19 cellular contexts compared by ENCODE assay signal in genomic region chr7:130346941-130347340, GRCh38. TPM values are rescaled to one million over a fixed set of nuclear protein-coding genes. Genes with fewer than 3 reads are reported as not detected.
DNase-seq lines count a peak whose midpoint lies in the region; ATAC-seq, FAIRE-seq and TF ChIP-seq lines count a peak whose summit lies in the region.
"Had no signal": no experiment of that assay in that cellular context is flagged by ENCODE, and none has a peak within 500 bp of the region (broad histone marks: within the 10 kb centered on the region; RNA-seq: fewer than 3 reads in every experiment).

No MANE protein-coding gene starts in this region.

- no peak overlapping the region for H3K4ac ChIP-seq in trophoblast cell (ENCODE audit: low read depth, low read length)

- H4K20me1 ChIP-seq in K562 (replicated peaks; ENCODE audit: control insufficient read depth, insufficient read depth, low read length) (no peaks in the 10 kb centered on the region), neural cell (ENCODE audit: insufficient read depth) (no peaks in the 10 kb centered on the region)

- intact Hi-C loops in K562 (cut with micrococcal nuclease): no loop called here

- 4% methylated on average over 12 of the region's 12 CpGs for WGBS in K562 (ENCODE audit: insufficient coverage, low coverage, missing lambda C conversion rate)
- no CpG with 5 or more reads among the region's 12 CpGs for WGBS in trophoblast cell (ENCODE audit: extremely low coverage, insufficient coverage, insufficient read length)

- TF ChIP-seq EP300 in K562 (IDR thresholded peaks at IDR 0.05; ENCODE audit: low read length): no peak
- TF ChIP-seq EP300 in neural cell (conservative IDR thresholded peaks at IDR 0.05; ENCODE audit: poor library complexity, severe bottlenecking): no peak

- no peak overlapping the region for H3K9ac ChIP-seq in K562 (ENCODE audit: insufficient read depth in 1 of 2, low read depth in 2 of 2, low read length in 2 of 2)
- no peak overlapping the region for H3K9ac ChIP-seq in neural cell (ENCODE audit: low read length)
- no peak overlapping the region for H3K9ac ChIP-seq in trophoblast cell (ENCODE audit: low read length)

- no peak overlapping the region for H3K27ac ChIP-seq in K562 (ENCODE audit: extremely low read depth, low read depth, low read length)
- peak overlapping the region; percentile 81 for H3K27ac ChIP-seq in neural cell (ENCODE audit: low read length)
- H3K27ac ChIP-seq in trophoblast cell (ENCODE audit: low read depth, low read length): no peak overlapping the region

- no peak overlapping the region for H2AFZ ChIP-seq in K562 (ENCODE audit: low read depth, low read length)
- H2AFZ ChIP-seq in neural cell (ENCODE audit: low read depth, low read length): no peak overlapping the region
- no peak overlapping the region for H2AFZ ChIP-seq in trophoblast cell (ENCODE audit: insufficient read depth, low read length, poor library complexity)

- in situ Hi-C loops in K562 (cut with MboI): no loop called here

- peak overlapping the region; percentile 84 for H2BK12ac ChIP-seq in trophoblast cell (ENCODE audit: low read length)

- H3K9me2 ChIP-seq in neural cell (ENCODE audit: insufficient read depth, low read length): no peaks in the 10 kb centered on the region

- H3K14ac ChIP-seq in trophoblast cell (ENCODE audit: low read length): no peak overlapping the region

- H4K12ac ChIP-seq in trophoblast cell (ENCODE audit: low read depth, low read length): no peak overlapping the region

- no peak overlapping the region for H3K18ac ChIP-seq in trophoblast cell (ENCODE audit: low read length)

- peak overlapping the region; percentile 56 for H4K91ac ChIP-seq in trophoblast cell (ENCODE audit: low read depth, low read length)

- ATAC-seq in K562 (no peak), left lobe of liver (no peak), HG02840 (IDR thresholded peaks at IDR 0.05; ENCODE audit: low FRiP score, unreplicated experiment) (no peak)

- H2BK5ac ChIP-seq in trophoblast cell (ENCODE audit: low read depth, low read length, poor library complexity): no peak overlapping the region

- no peak for DNase-seq in K562 (ENCODE audit: extremely low read depth in 1 of 4, low spot score in 3 of 4)
- DNase-seq in left lobe of liver (ENCODE audit: low spot score): peak; percentile 39
- no peak for DNase-seq in trophoblast cell
- DNase-seq in dedifferentiated amniotic fluid mesenchymal stem cell (ENCODE audit: extremely low spot score): no peak
- DNase-seq in stimulated activated CD4-positive, alpha-beta T cell treated with anti-CD3 and anti-CD28 coated beads, Interleukin-4, amount 100 ng/mL, for 1 hour: no peak
- DNase-seq in NCI-H128 (lab: John Stamatoyannopoulos, UW; ENCODE audit: unreplicated experiment): no peak
- DNase-seq: C1 segment of cervical spinal cord; CD4-positive, alpha-beta memory T cell; COR-L47; DMS153; DND-41; GOT3; H7; HCEC 1CT had no signal

- no peak for FAIRE-seq in K562 (lab: Jason Lieb, UNC)
- FAIRE-seq: G401.6, GM12878 had no signal

- H3K79me2 ChIP-seq in K562 (ENCODE audit: control insufficient read depth, insufficient read depth, low read length): no peaks in the 10 kb centered on the region
- no peaks in the 10 kb centered on the region for H3K79me2 ChIP-seq in neural cell (replicated peaks; ENCODE audit: insufficient read depth, low read length)
- H3K79me2 ChIP-seq in trophoblast cell (ENCODE audit: control insufficient read depth, insufficient read depth, low read length, poor library complexity): peaks cover 3% of the 10 kb centered on the region

- 0 out of 5 replicates have a peak, but pooled peaks cover 0 to 3% of the 10 kb centered on the region in 2 experiments for H3K4me1 ChIP-seq in K562 (replicated peaks in 1 of 2; ENCODE audit: control insufficient read depth in 2 of 2, insufficient read depth in 2 of 2, low read length in 2 of 2)
- H3K4me1 ChIP-seq in trophoblast cell (ENCODE audit: control insufficient read depth in 1 of 2, insufficient read depth in 2 of 2, low read length in 2 of 2): peaks cover 22% of the 10 kb centered on the region in 2 experiments

- TF ChIP-seq CTCF in K562 (IDR thresholded peaks at IDR 0.05 in 2 of 3, conservative IDR thresholded peaks at IDR 0.05 in 1 of 3; ENCODE audit: insufficient read depth in 2 of 3, low read depth in 1 of 3, low read length in 3 of 3) (no peak), neural cell (IDR thresholded peaks at IDR 0.05; ENCODE audit: poor library complexity, severe bottlenecking) (no peak)

- H3K36me3 ChIP-seq in K562 (ENCODE audit: control insufficient read depth, insufficient read depth, low read length) (no peaks in the 10 kb centered on the region), neural cell (ENCODE audit: insufficient read depth, low read length) (no peaks in the 10 kb centered on the region), trophoblast cell (ENCODE audit: control insufficient read depth in 1 of 2, insufficient read depth in 2 of 2, low read length in 2 of 2) (no peaks in the 10 kb centered on the region)

- H3K79me1 ChIP-seq in trophoblast cell (ENCODE audit: low read length): peaks cover 20% of the 10 kb centered on the region

- TF ChIP-seq POLR2A in K562 (conservative IDR thresholded peaks at IDR 0.05): no peak

- H3K23ac ChIP-seq in trophoblast cell (ENCODE audit: low read length): no peak overlapping the region

- no peak for TF ChIP-seq RAD21 in K562 (CRISPR knock-in tag; conservative IDR thresholded peaks at IDR 0.05 in 1 of 2, IDR thresholded peaks at IDR 0.05 in 1 of 2)
- no peak for TF ChIP-seq RAD21 in neural cell (conservative IDR thresholded peaks at IDR 0.05)

- no peaks in the 10 kb centered on the region for H3K9me1 ChIP-seq in K562 (ENCODE audit: control insufficient read depth, insufficient read depth, low read length)

- H2BK120ac ChIP-seq in trophoblast cell (ENCODE audit: insufficient read depth, low read length, poor library complexity): peak overlapping the region; percentile 0

- CTCF ChIA-PET in K562 (lab: Yijun Ruan, JAX; ENCODE audit: low intra/inter-chr PET ratio): no interaction called here

- H3K4me3 ChIP-seq in K562 (no peak overlapping the region), neural cell (ENCODE audit: low read length) (no peak overlapping the region), trophoblast cell (ENCODE audit: low read depth, low read length) (no peak overlapping the region)
- H3K4me3 ChIP-seq: GM12878 had no signal

- BruUV-seq in K562 (replicated peaks; lab: Mats Ljungman, UMichigan): no TSS peak

- peaks cover 3% of the 10 kb centered on the region for H3F3A ChIP-seq in neural cell (ENCODE audit: insufficient read depth, low read length, poor library complexity, severe bottlenecking)

- POLR2A ChIA-PET in K562 (lab: Yijun Ruan, JAX): interaction anchor here (1.3 kb wide), 1 partner anchor 12 kb away, joined by 3 read pairs; no protein-coding TSS in a partner anchor

- no peaks in the 10 kb centered on the region for H3K9me3 ChIP-seq in K562 (replicated peaks; ENCODE audit: control insufficient read depth, insufficient read depth, low read depth, low read length)
- no peaks in the 10 kb centered on the region for H3K9me3 ChIP-seq in neural cell (ENCODE audit: low read length)
- peaks cover 2% of the 10 kb centered on the region for H3K9me3 ChIP-seq in trophoblast cell (ENCODE audit: insufficient read depth, low read depth, low read length)

- H3K27me3 ChIP-seq in K562 (ENCODE audit: control insufficient read depth in 2 of 2, insufficient read depth in 2 of 2, low read length in 2 of 2): peaks cover 43 to 58% of the 10 kb centered on the region in 2 experiments
- H3K27me3 ChIP-seq in neural cell (ENCODE audit: insufficient read depth, low read depth, low read length): no peaks in the 10 kb centered on the region
- no peaks in the 10 kb centered on the region for H3K27me3 ChIP-seq in trophoblast cell (ENCODE audit: insufficient read depth, low read length)

- H3K4me2 ChIP-seq in K562 (ENCODE audit: insufficient read depth, low read length) (no peak overlapping the region), neural cell (ENCODE audit: low read length) (no peak overlapping the region), trophoblast cell (ENCODE audit: low read length) (no peak overlapping the region)

- no peak overlapping the region for H4K8ac ChIP-seq in trophoblast cell (ENCODE audit: low read depth, low read length)

- H2AK5ac ChIP-seq in trophoblast cell (ENCODE audit: low read length): peak overlapping the region; percentile 49

RNA-seq across cellular contexts. Expression of gene CPA5, which starts 2.3 kb away (rescaled TPM):
- total RNA-seq in K562 (2011; cell fraction: chromatin; rRNA removed; ENCODE audit: low replicate concordance): 1.00 TPM in 1 of 2 replicates, not detected in the other
- total RNA-seq in K562 (2011; cell fraction: nucleolus; rRNA removed): 0.33 and 3.7 TPM in 2 replicates
- 0.31 and 0.66 TPM in 2 replicates for total RNA-seq in K562 (2011; cell fraction: nucleoplasm; rRNA removed)
- total RNA-seq in K562 (2014; rRNA removed): 0.16 and 0.23 TPM in 2 replicates
- total RNA-seq in K562 (2014; rRNA removed; fragmentation: Illumina TruSeq; extraction: Trizol): 0.29 and 0.91 TPM in 2 replicates
- total RNA-seq in K562 (2015; rRNA removed; fragmentation: Illumina TruSeq; extraction: Trizol): 0.26 and 0.94 TPM in 2 replicates
- 0.18 and 0.22 TPM in 2 replicates for total RNA-seq in K562 (2021)
- 0.14 and 0.50 TPM in 2 replicates for polyA plus RNA-seq in K562 (2011; rRNA removed)
- 0.07 and 0.19 TPM in 2 replicates for polyA plus RNA-seq in K562 (2011; cell fraction: cytosol; rRNA removed)
- 0.29 and 2.2 TPM in 2 replicates for polyA plus RNA-seq in K562 (2011; cell fraction: nucleus; rRNA removed)
- polyA plus RNA-seq in K562 (2012): 0.91 and 6.4 TPM in 2 replicates
- 0.24 and 1.00 TPM in 2 replicates for polyA plus RNA-seq in K562 (2014; fragmentation: Illumina TruSeq; extraction: Trizol)
- 1 to 10 TPM; 1.0 to 2.4 TPM for polyA plus RNA-seq in K562 (2014; fragmentation: Nextera tagmentation; extraction: Ambion mirVana)
- 0.11 and 0.13 TPM in 2 replicates for polyA plus RNA-seq in K562 (2014; rRNA removed)
- polyA minus RNA-seq in K562 (2011; rRNA and poly(A)+ RNA removed): not detected in 2 replicates
- polyA minus RNA-seq in K562 (2011; cell fraction: cytosol; rRNA and poly(A)+ RNA removed): not detected in 2 replicates
- polyA minus RNA-seq in K562 (2011; cell fraction: nucleus; rRNA and poly(A)+ RNA removed): not detected in 2 replicates
- not detected for total RNA-seq in left lobe of liver
- not detected in 2 replicates for polyA plus RNA-seq in neural cell
- 0.46 and 0.49 TPM in 2 replicates for polyA minus RNA-seq in neural cell
- 0.07 and 0.32 TPM in 2 replicates for polyA plus RNA-seq in trophoblast cell (2013)
- total RNA-seq: A673; CD4-positive, alpha-beta memory T cell had no signal

RNA-seq across cellular contexts. Expression of gene CPA1, which starts 33.4 kb away (rescaled TPM):
- not detected in 2 replicates for total RNA-seq in K562 (2011; cell fraction: chromatin; rRNA removed; ENCODE audit: low replicate concordance)
- total RNA-seq in K562 (2011; cell fraction: nucleolus; rRNA removed): not detected in 2 replicates
- total RNA-seq in K562 (2011; cell fraction: nucleoplasm; rRNA removed): not detected in 2 replicates
- total RNA-seq in K562 (2014; rRNA removed) (not detected in 2 replicates), K562 (2014; rRNA removed; fragmentation: Illumina TruSeq; extraction: Trizol) (not detected in 2 replicates), K562 (2015; rRNA removed; fragmentation: Illumina TruSeq; extraction: Trizol) (not detected in 2 replicates), K562 (2021) (6.5 and 9.7 TPM in 2 replicates), left lobe of liver (16.8 TPM)
- polyA plus RNA-seq in K562 (2011; rRNA removed) (not detected in 2 replicates), K562 (2014; fragmentation: Illumina TruSeq; extraction: Trizol) (not detected in 2 replicates), K562 (2014; fragmentation: Nextera tagmentation; extraction: Ambion mirVana) (not detected), K562 (2014; rRNA removed) (not detected in 2 replicates), neural cell (not detected in 2 replicates)
- not detected in 2 replicates for polyA plus RNA-seq in K562 (2011; cell fraction: cytosol; rRNA removed)
- polyA plus RNA-seq in K562 (2011; cell fraction: nucleus; rRNA removed): not detected in 2 replicates
- not detected in 2 replicates for polyA plus RNA-seq in K562 (2012)
- not detected in 2 replicates for polyA minus RNA-seq in K562 (2011; rRNA and poly(A)+ RNA removed)
- polyA minus RNA-seq in K562 (2011; cell fraction: cytosol; rRNA and poly(A)+ RNA removed): not detected in 2 replicates
- polyA minus RNA-seq in K562 (2011; cell fraction: nucleus; rRNA and poly(A)+ RNA removed): not detected in 2 replicates
- polyA minus RNA-seq in neural cell: not detected in 2 replicates
- polyA plus RNA-seq in trophoblast cell (2013): 0.14 TPM in 2 replicates
- total RNA-seq: A673; CD4-positive, alpha-beta memory T cell had no signal
- polyA plus RNA-seq: CD4-positive, alpha-beta memory T cell; GM12878 had no signal

RNA-seq across cellular contexts. Expression of gene CPA4, which starts 54.0 kb away (rescaled TPM):
- 0.79 TPM in 1 of 2 replicates, not detected in the other for total RNA-seq in K562 (2011; cell fraction: chromatin; rRNA removed; ENCODE audit: low replicate concordance)
- 0.13 TPM in 1 of 2 replicates, not detected in the other for total RNA-seq in K562 (2011; cell fraction: nucleolus; rRNA removed)
- total RNA-seq in K562 (2011; cell fraction: nucleoplasm; rRNA removed): not detected in 2 replicates
- total RNA-seq in K562 (2014; rRNA removed) (not detected in 2 replicates), K562 (2014; rRNA removed; fragmentation: Illumina TruSeq; extraction: Trizol) (not detected in 2 replicates), K562 (2015; rRNA removed; fragmentation: Illumina TruSeq; extraction: Trizol) (not detected in 2 replicates), K562 (2021) (not detected in 2 replicates), left lobe of liver (not detected)
- polyA plus RNA-seq in K562 (2011; rRNA removed) (0.05 TPM in 1 of 2 replicates, not detected in the other), K562 (2014; fragmentation: Illumina TruSeq; extraction: Trizol) (not detected in 2 replicates), K562 (2014; fragmentation: Nextera tagmentation; extraction: Ambion mirVana) (not detected), K562 (2014; rRNA removed) (not detected in 2 replicates), neural cell (8.9 and 9.2 TPM in 2 replicates)
- polyA plus RNA-seq in K562 (2011; cell fraction: cytosol; rRNA removed): 0.04 and 0.06 TPM in 2 replicates
- polyA plus RNA-seq in K562 (2011; cell fraction: nucleus; rRNA removed): 0.04 and 0.50 TPM in 2 replicates
- polyA plus RNA-seq in K562 (2012): 0.04 and 0.08 TPM in 2 replicates
- polyA minus RNA-seq in K562 (2011; rRNA and poly(A)+ RNA removed): not detected in 2 replicates
- not detected in 2 replicates for polyA minus RNA-seq in K562 (2011; cell fraction: cytosol; rRNA and poly(A)+ RNA removed)
- not detected in 2 replicates for polyA minus RNA-seq in K562 (2011; cell fraction: nucleus; rRNA and poly(A)+ RNA removed)
- 1.2 and 3.8 TPM in 2 replicates for polyA minus RNA-seq in neural cell
- 2.5 and 3.8 TPM in 2 replicates for polyA plus RNA-seq in trophoblast cell (2013)
- total RNA-seq: A673; CD4-positive, alpha-beta memory T cell; H7 had no signal
- polyA plus RNA-seq: CD4-positive, alpha-beta memory T cell had no signal
